30 cellular contexts compared by ENCODE assay signal in the genomic region with DNA sequence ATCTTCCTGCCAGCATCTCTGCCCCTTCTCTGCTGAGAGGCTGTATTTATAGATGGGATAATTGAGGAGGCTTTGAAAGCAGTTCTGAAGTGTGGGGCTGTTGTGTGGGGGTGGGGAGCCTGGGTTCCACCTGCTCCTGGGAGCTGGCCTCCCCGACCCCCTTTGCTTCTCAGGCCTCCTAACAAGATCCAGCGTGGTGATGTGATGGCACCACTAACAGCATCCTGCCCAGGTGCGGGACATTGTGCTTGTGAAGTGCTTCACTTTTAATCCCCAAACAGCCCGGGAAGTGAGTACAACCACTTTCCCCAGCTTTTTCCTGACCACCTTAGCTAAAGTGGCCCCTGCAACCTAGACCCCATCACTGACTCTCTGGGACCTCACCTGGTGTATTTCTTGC.
DNase-seq lines count a peak whose midpoint lies in the region; ATAC-seq, FAIRE-seq and TF ChIP-seq lines count a peak whose summit lies in the region.
"Had no signal": no experiment of that assay in that cellular context is flagged by ENCODE, and none has a peak within 500 bp of the region (broad histone marks: within the 10 kb centered on the region; RNA-seq: fewer than 3 reads in every experiment).

No MANE protein-coding gene starts in this region.

- peaks cover 0 to 7% of the 10 kb centered on the region in 2 donors for H3K4me1 ChIP-seq in neuronal stem cell (ENCODE audit: control insufficient read depth in 2 of 2, insufficient read depth in 1 of 2, low read depth in 1 of 2, low read length in 2 of 2)
- no peaks in the 10 kb centered on the region for H3K4me1 ChIP-seq in CD8-positive, alpha-beta memory T cell (ENCODE audit: insufficient read depth, low read length)
- H3K4me1 ChIP-seq in pancreas: no peaks in the 10 kb centered on the region
- H3K4me1 ChIP-seq: gastroesophageal sphincter, parathyroid adenoma had no signal

- no peaks in the 10 kb centered on the region for H3K36me3 Mint-ChIP-seq in CD8-positive, alpha-beta memory T cell
- H3K36me3 Mint-ChIP-seq: activated naive CD8-positive, alpha-beta T cell treated with anti-CD3 and anti-CD28 coated beads for 36 hours; CD14-positive monocyte; natural killer cell treated with Interleukin-12 subunit alpha and Interleukin-12 subunit beta and Interleukin-15 and Interleukin-18, amount 100 ng/mL, for 72 hours; stimulated activated naive B cell treated with anti-CD40 and anti-IgM and Interleukin-4, amounts not matched to agents 10 μg/mL and 1 μg/mL and 100 μg/mL, for 72 hours had no signal

- POLR2A ChIA-PET in CD8-positive, alpha-beta memory T cell (lab: Charles Lee): no interaction called here

- H3K18ac ChIP-seq in neuronal stem cell (ENCODE audit: low read length): peak overlapping the region; percentile 45

- H4K91ac ChIP-seq in neuronal stem cell (ENCODE audit: low read depth, low read length, poor library complexity): no peak overlapping the region

- TF ChIP-seq CTCF in pancreas (IDR thresholded peaks at IDR 0.05): no peak

- H3K27ac ChIP-seq in neuronal stem cell (replicated peaks; ENCODE audit: low read length) (no peak overlapping the region), pancreas (no peak overlapping the region)
- H3K27ac ChIP-seq in CD8-positive, alpha-beta memory T cell (ENCODE audit: low read depth, low read length): no peak overlapping the region
- H3K27ac ChIP-seq: gastroesophageal sphincter, hepatocyte, parathyroid adenoma, skin epidermis had no signal

- no peak overlapping the region for H3K9ac ChIP-seq in neuronal stem cell (ENCODE audit: low read depth, low read length, poor library complexity)
- H3K9ac ChIP-seq: parathyroid adenoma, SK-N-SH had no signal

- no peak overlapping the region for H2BK12ac ChIP-seq in neuronal stem cell (ENCODE audit: low read length)

- FAIRE-seq in pancreas (lab: Jason Lieb, UNC): no peak
- FAIRE-seq: GM12878 had no signal

- no peak overlapping the region for H2BK15ac ChIP-seq in neuronal stem cell (ENCODE audit: low read length)

- H3K27me3 ChIP-seq in neuronal stem cell (ENCODE audit: control insufficient read depth in 3 of 3, insufficient read depth in 3 of 3, low read depth in 1 of 3, low read length in 3 of 3) (no peaks in the 10 kb centered on the region), pancreas (no peaks in the 10 kb centered on the region)
- no peaks in the 10 kb centered on the region for H3K27me3 ChIP-seq in CD8-positive, alpha-beta memory T cell (ENCODE audit: insufficient read depth, low read length, poor library complexity, severe bottlenecking)
- H3K27me3 ChIP-seq: hepatocyte had no signal

- H3K27me3 Mint-ChIP-seq in CD8-positive, alpha-beta memory T cell: peaks cover 0 to 5% of the 10 kb centered on the region in 2 donors
- H3K27me3 Mint-ChIP-seq: natural killer cell treated with Interleukin-12 subunit alpha and Interleukin-12 subunit beta and Interleukin-15 and Interleukin-18, amount 100 ng/mL, for 72 hours had no signal

- no peak overlapping the region for H2BK120ac ChIP-seq in neuronal stem cell (ENCODE audit: low read depth, low read length)

- no peak overlapping the region for H3K14ac ChIP-seq in neuronal stem cell (ENCODE audit: low read length)

- no peak for ATAC-seq in pancreas
- ATAC-seq: gastroesophageal sphincter; GM12878; left cardiac atrium; mucosa of descending colon; Right ventricle myocardium inferior; stimulated activated naive B cell treated with anti-CD40 and anti-IgM and Interleukin-4, amounts not matched to agents 10 μg/mL and 1 μg/mL and 100 μg/mL, for 72 hours had no signal

- H3K9me3 Mint-ChIP-seq in CD8-positive, alpha-beta memory T cell: no peaks in the 10 kb centered on the region
- H3K9me3 Mint-ChIP-seq: activated naive CD8-positive, alpha-beta T cell treated with anti-CD3 and anti-CD28 coated beads for 36 hours; activated T-cell treated with anti-CD3 and anti-CD28 coated beads, Interleukin-2, amount 50 U/mL, for 24 hours; CD14-positive monocyte; H9; natural killer cell treated with Interleukin-12 subunit alpha and Interleukin-12 subunit beta and Interleukin-15 and Interleukin-18, amount 100 ng/mL, for 72 hours had no signal

- DNase-seq in NCI-H146 (lab: John Stamatoyannopoulos, UW): peak; percentile 47
- no peak for DNase-seq in NCI-H146 treated with DMSO at 0.1 percent for 48 hours (lab: John Stamatoyannopoulos, UW; ENCODE audit: unreplicated experiment)
- peak; percentile 63 for DNase-seq in NCI-H1436 (lab: John Stamatoyannopoulos, UW)
- peak; percentile 61 for DNase-seq in NCI-H748 treated with DMSO at 0.1 percent for 48 hours (lab: John Stamatoyannopoulos, UW)
- no peak for DNase-seq in neuronal stem cell (ENCODE audit: low spot score)
- DNase-seq in CD8-positive, alpha-beta memory T cell: no peak
- DNase-seq in pancreas: no peak
- no peak for DNase-seq in NCI-H524 (lab: John Stamatoyannopoulos, UW)
- DNase-seq: activated CD4-positive, CD25-positive, alpha-beta regulatory T cell; activated gamma-delta T cell; activated naive CD8-positive, alpha-beta T cell treated with anti-CD3 and anti-CD28 coated beads for 36 hours; activated T-cell treated with anti-CD3 and anti-CD28 coated beads, Interleukin-2, amount 50 U/mL, for 24 hours; aorta; Calu3; H9; left cardiac atrium; MM.1S; mucosa of descending colon; NCI-H524 treated with DMSO at 0.1 percent for 48 hours; stimulated activated naive B cell treated with anti-CD40 and anti-IgM and Interleukin-4, amounts not matched to agents 10 μg/mL and 1 μg/mL and 100 μg/mL, for 72 hours; trophoblast cell had no signal

- H3K4me3 ChIP-seq in neuronal stem cell (ENCODE audit: low read length in 2 of 2) (no peak overlapping the region), pancreas (no peak overlapping the region)
- H3K4me3 ChIP-seq in CD8-positive, alpha-beta memory T cell (ENCODE audit: low read length): no peak overlapping the region
- H3K4me3 ChIP-seq: gastroesophageal sphincter, GM12878, hepatocyte, mucosa of descending colon, skin epidermis had no signal

- H3K23ac ChIP-seq in neuronal stem cell (ENCODE audit: low read depth, low read length, poor library complexity): no peak overlapping the region

- no peaks in the 10 kb centered on the region for H3K79me1 ChIP-seq in neuronal stem cell (ENCODE audit: low read depth, low read length)

- CTCF ChIA-PET in CD8-positive, alpha-beta memory T cell (lab: Charles Lee): no interaction called here

- no peak overlapping the region for H2AFZ ChIP-seq in neuronal stem cell (ENCODE audit: low read length)
- H2AFZ ChIP-seq: hepatocyte had no signal

- no peak overlapping the region for H3K4me2 ChIP-seq in neuronal stem cell (ENCODE audit: insufficient read depth, low read length, poor library complexity, severe bottlenecking)
- H3K4me2 ChIP-seq: hepatocyte, SK-N-SH had no signal

- H3K36me3 ChIP-seq in neuronal stem cell (replicated peaks in 1 of 2; ENCODE audit: control insufficient read depth in 2 of 2, insufficient read depth in 2 of 2, low read length in 2 of 2) (no peaks in the 10 kb centered on the region), pancreas (no peaks in the 10 kb centered on the region)
- H3K36me3 ChIP-seq in CD8-positive, alpha-beta memory T cell (ENCODE audit: insufficient read depth, low read length): no peaks in the 10 kb centered on the region
- H3K36me3 ChIP-seq: gastroesophageal sphincter had no signal

- intact Hi-C loops in pancreas (cut with DNase I): no loop called here

- H3K4me3 Mint-ChIP-seq in CD8-positive, alpha-beta memory T cell: no peak overlapping the region
- H3K4me3 Mint-ChIP-seq: activated naive CD8-positive, alpha-beta T cell treated with anti-CD3 and anti-CD28 coated beads for 36 hours; activated T-cell treated with anti-CD3 and anti-CD28 coated beads, Interleukin-2, amount 50 U/mL, for 24 hours; CD14-positive monocyte; H9; natural killer cell treated with Interleukin-12 subunit alpha and Interleukin-12 subunit beta and Interleukin-15 and Interleukin-18, amount 100 ng/mL, for 72 hours; stimulated activated naive B cell treated with anti-CD40 and anti-IgM and Interleukin-4, amounts not matched to agents 10 μg/mL and 1 μg/mL and 100 μg/mL, for 72 hours had no signal

- H3K4ac ChIP-seq in neuronal stem cell (ENCODE audit: low read length): no peak overlapping the region

- H2AK5ac ChIP-seq in neuronal stem cell (ENCODE audit: low read depth, low read length): no peak overlapping the region

- H3K9me3 ChIP-seq in neuronal stem cell (replicated peaks in 1 of 2; ENCODE audit: control insufficient read depth in 2 of 2, insufficient read depth in 1 of 2, low read depth in 1 of 2, low read length in 2 of 2): no peaks in the 10 kb centered on the region
- H3K9me3 ChIP-seq in CD8-positive, alpha-beta memory T cell (ENCODE audit: low read length): no peaks in the 10 kb centered on the region
- H3K9me3 ChIP-seq in pancreas: no peaks in the 10 kb centered on the region
- H3K9me3 ChIP-seq: gastroesophageal sphincter, mucosa of descending colon, SK-N-SH had no signal

- no peak overlapping the region for H4K8ac ChIP-seq in neuronal stem cell (ENCODE audit: low read depth, low read length)

- no peak overlapping the region for H2BK5ac ChIP-seq in neuronal stem cell (ENCODE audit: low read length)

- no peaks in the 10 kb centered on the region for H3K4me1 Mint-ChIP-seq in CD8-positive, alpha-beta memory T cell
- H3K4me1 Mint-ChIP-seq: activated naive CD8-positive, alpha-beta T cell treated with anti-CD3 and anti-CD28 coated beads for 36 hours; CD14-positive monocyte; stimulated activated naive B cell treated with anti-CD40 and anti-IgM and Interleukin-4, amounts not matched to agents 10 μg/mL and 1 μg/mL and 100 μg/mL, for 72 hours had no signal

- no CpG with 5 or more reads among the region's 4 CpGs for WGBS in neuronal stem cell (ENCODE audit: extremely low coverage in 2 of 2, insufficient read length in 2 of 2, insufficient replicate concordance in 1 of 2), 2 donors
- 70 to 88% methylated on average over 4 of the region's 4 CpGs for WGBS in pancreas, 2 donors

- H3K27ac Mint-ChIP-seq in CD8-positive, alpha-beta memory T cell: no peak overlapping the region
- H3K27ac Mint-ChIP-seq: activated naive CD8-positive, alpha-beta T cell treated with anti-CD3 and anti-CD28 coated beads for 36 hours; activated T-cell treated with anti-CD3 and anti-CD28 coated beads, Interleukin-2, amount 50 U/mL, for 24 hours; CD14-positive monocyte; natural killer cell treated with Interleukin-12 subunit alpha and Interleukin-12 subunit beta and Interleukin-15 and Interleukin-18, amount 100 ng/mL, for 72 hours; stimulated activated naive B cell treated with anti-CD40 and anti-IgM and Interleukin-4, amounts not matched to agents 10 μg/mL and 1 μg/mL and 100 μg/mL, for 72 hours had no signal

Comparison
In these comparisons a context has a peak if more than half of its experiments do, and no peak if none do; other contexts are left out.
1. DNase-seq: peak in NCI-H146 (single experiment), NCI-H1436 (single experiment) and NCI-H748 treated with DMSO at 0.1 percent for 48 hours (single experiment); none in NCI-H146 treated with DMSO at 0.1 percent for 48 hours (single experiment), neuronal stem cell (single experiment), CD8-positive, alpha-beta memory T cell (0 of 5), pancreas (0 of 6) and NCI-H524 (0 of 2).